Comparison of ENCODE assay signal across 19 cellular contexts in genomic region chr6:140985679-140986275, GRCh38.
"Had no signal": no experiment of that assay in that cellular context is flagged by ENCODE, and none has a peak within 500 bp of the region (broad histone marks: within the 10 kb centered on the region; RNA-seq: fewer than 3 reads in every experiment).

No MANE protein-coding gene starts in this region.

- H3K9me3 ChIP-seq: esophagus muscularis mucosa, tibial nerve had no signal

- DNase-seq: activated CD4-positive, alpha-beta T cell treated with anti-CD3 and anti-CD28 coated beads, Interleukin-2, amount 50 U/mL, for 1 hour; activated CD4-positive, CD25-positive, alpha-beta regulatory T cell treated with anti-CD3 and anti-CD28 coated beads, Interleukin-2, amount 50 U/mL, for 72 hours; activated CD8-positive, alpha-beta memory T cell treated with anti-CD3 and anti-CD28 coated beads, Interleukin-2, amount 50 U/mL, for 48 hours; activated effector memory CD4-positive, alpha-beta T cell treated with Interleukin-2 at 50 U/mL for 16 hours; activated naive CD4-positive, alpha-beta T cell treated with anti-CD3 and anti-CD28 coated beads, Interleukin-2, amount 50 U/mL, for 16 hours; activated T-cell treated with anti-CD3 and anti-CD28 coated beads, Interleukin-2, amount 50 U/mL, for 48 hours; cerebellar nuclear complex; effector CD8-positive, alpha-beta T cell; foreskin fibroblast; hypothalamus; kidney; occipital lobe; retina; stimulated activated CD4-positive, alpha-beta T cell treated with anti-CD3 and anti-CD28 coated beads, Interleukin-2, amount 100 ng/mL, for 24 hours; stimulated activated naive CD4-positive, alpha-beta T cell treated with Interleukin-2 at 50 U/mL for 16 hours had no signal

- H3K36me3 ChIP-seq: esophagus muscularis mucosa, tibial nerve had no signal

- H3K27me3 ChIP-seq: esophagus muscularis mucosa, tibial nerve had no signal

- ATAC-seq: left lobe of liver had no signal

- H3K27ac ChIP-seq: esophagus muscularis mucosa, tibial nerve had no signal

- H3K4me3 ChIP-seq: esophagus muscularis mucosa, lung, tibial nerve had no signal
